11 cellular contexts compared by ENCODE assay signal in genomic region chrX:42530027-42530426, GRCh38.
DNase-seq lines count a peak whose midpoint lies in the region; ATAC-seq, FAIRE-seq and TF ChIP-seq lines count a peak whose summit lies in the region.
"Had no signal": no experiment of that assay in that cellular context is flagged by ENCODE, and none has a peak within 500 bp of the region (broad histone marks: within the 10 kb centered on the region; RNA-seq: fewer than 3 reads in every experiment).

No MANE protein-coding gene starts in this region.

- DNase-seq in ELF-1 (ENCODE audit: low read depth, low spot score), result peak; percentile 67
- peak; percentile 25 for DNase-seq in NCI-H446 treated with DMSO at 0.1 percent for 48 hours (lab: John Stamatoyannopoulos, UW)
- no peak for DNase-seq in endothelial cell (ENCODE audit: low spot score)
- DNase-seq in non-pigmented ciliary epithelial cell (ENCODE audit: low read depth), result peak; percentile 27
- no peak for DNase-seq in activated T-cell treated with anti-CD3 and anti-CD28 coated beads, Interleukin-2, amount 50 U/mL, for 24 hours
- DNase-seq in urothelium cell line (ENCODE audit: low spot score), result no peak
- DNase-seq in naive thymus-derived CD8-positive, alpha-beta T cell, result no peak
- DNase-seq: DMS153, left colon, MV-4-11, NCI-H510A had no signal

- no peaks in the 10 kb centered on the region for H3K9me3 Mint-ChIP-seq in endothelial cell (ENCODE audit: unreplicated experiment)
- no peaks in the 10 kb centered on the region for H3K9me3 Mint-ChIP-seq in activated T-cell treated with anti-CD3 and anti-CD28 coated beads, Interleukin-2, amount 50 U/mL, for 24 hours
- H3K9me3 Mint-ChIP-seq in naive thymus-derived CD8-positive, alpha-beta T cell, result peaks cover 0 to 19% (median 7%) of the 10 kb centered on the region in 9 donors

- H3K4me3 Mint-ChIP-seq in endothelial cell (ENCODE audit: unreplicated experiment), result no peak overlapping the region
- H3K4me3 Mint-ChIP-seq in activated T-cell treated with anti-CD3 and anti-CD28 coated beads, Interleukin-2, amount 50 U/mL, for 24 hours, result no peak overlapping the region
- no peak overlapping the region for H3K4me3 Mint-ChIP-seq in naive thymus-derived CD8-positive, alpha-beta T cell

- H3K27me3 Mint-ChIP-seq in endothelial cell (ENCODE audit: unreplicated experiment), result no peaks in the 10 kb centered on the region
- peaks cover 10% of the 10 kb centered on the region for H3K27me3 Mint-ChIP-seq in activated T-cell treated with anti-CD3 and anti-CD28 coated beads, Interleukin-2, amount 50 U/mL, for 24 hours
- H3K27me3 Mint-ChIP-seq in naive thymus-derived CD8-positive, alpha-beta T cell, result no peaks in the 10 kb centered on the region

- peak overlapping the region; percentile 79 for H3K27ac Mint-ChIP-seq in endothelial cell (ENCODE audit: unreplicated experiment)
- no peak overlapping the region for H3K27ac Mint-ChIP-seq in activated T-cell treated with anti-CD3 and anti-CD28 coated beads, Interleukin-2, amount 50 U/mL, for 24 hours
- H3K27ac Mint-ChIP-seq in naive thymus-derived CD8-positive, alpha-beta T cell, result peak overlapping the region in 2 of 10 donors; percentile 38 to 41

- no peak for ATAC-seq in naive thymus-derived CD8-positive, alpha-beta T cell
- ATAC-seq: left colon had no signal

- peaks cover 10% of the 10 kb centered on the region for H3K4me1 Mint-ChIP-seq in endothelial cell (ENCODE audit: unreplicated experiment)
- peaks cover 8% of the 10 kb centered on the region for H3K4me1 Mint-ChIP-seq in activated T-cell treated with anti-CD3 and anti-CD28 coated beads, Interleukin-2, amount 50 U/mL, for 24 hours (ENCODE audit: low read depth)
- peaks cover 4 to 13% (median 10%) of the 10 kb centered on the region in 4 donors for H3K4me1 Mint-ChIP-seq in naive thymus-derived CD8-positive, alpha-beta T cell

- POLR2A ChIA-PET in naive thymus-derived CD8-positive, alpha-beta T cell (lab: Charles Lee), result no interaction called here

- no peak for FAIRE-seq in urothelium cell line (lab: Jason Lieb, UNC)

- no peaks in the 10 kb centered on the region for H3K36me3 Mint-ChIP-seq in endothelial cell (ENCODE audit: low read depth, unreplicated experiment)
- H3K36me3 Mint-ChIP-seq in activated T-cell treated with anti-CD3 and anti-CD28 coated beads, Interleukin-2, amount 50 U/mL, for 24 hours (ENCODE audit: low read depth), result no peaks in the 10 kb centered on the region
- H3K36me3 Mint-ChIP-seq in naive thymus-derived CD8-positive, alpha-beta T cell, result peaks cover 0 to 18% (median 3%) of the 10 kb centered on the region in 3 donors

- no peak for TF ChIP-seq CTCF in endothelial cell (IDR thresholded peaks at IDR 0.05; ENCODE audit: unreplicated experiment)

Comparison
In these comparisons a context has a peak if more than half of its experiments do, and no peak if none do; other contexts are left out.
1. DNase-seq: peak in ELF-1 (single experiment), NCI-H446 treated with DMSO at 0.1 percent for 48 hours (single experiment) and non-pigmented ciliary epithelial cell (single experiment); none in endothelial cell (single experiment), activated T-cell treated with anti-CD3 and anti-CD28 coated beads, Interleukin-2, amount 50 U/mL, for 24 hours (single experiment), urothelium cell line (single experiment) and naive thymus-derived CD8-positive, alpha-beta T cell (0 of 10).